In genomic region chr20:47652301-47652700, GRCh38 we compare ENCODE assay signal across 1 cellular context.
TF ChIP-seq lines count a peak whose summit lies in the region.

No MANE protein-coding gene starts in this region.

TF ChIP-seq in GM23338, 12 proteins besides CTCF, POLR2A, EP300 and RAD21 (continued from another document):
- no peak for TF ChIP-seq ZNF462 (CRISPR knock-in tag; IDR thresholded peaks at IDR 0.05)
- no peak for TF ChIP-seq NANOG (IDR thresholded peaks at IDR 0.05; ENCODE audit: borderline replicate concordance)
- TF ChIP-seq JUNB (IDR thresholded peaks at IDR 0.05; ENCODE audit: unreplicated experiment) = no peak
- no peak for TF ChIP-seq ZNF331 (CRISPR knock-in tag; IDR thresholded peaks at IDR 0.05; ENCODE audit: low read depth)
- TF ChIP-seq STAT1 (IDR thresholded peaks at IDR 0.05; ENCODE audit: unreplicated experiment) = no peak
- no peak for TF ChIP-seq CREB1 (CRISPR knock-in tag; IDR thresholded peaks at IDR 0.05; ENCODE audit: low read depth)
- no peak for TF ChIP-seq EZH2 (IDR thresholded peaks at IDR 0.05; ENCODE audit: low read depth, unreplicated experiment)
